8 cellular contexts compared by ENCODE assay signal in the genomic region with DNA sequence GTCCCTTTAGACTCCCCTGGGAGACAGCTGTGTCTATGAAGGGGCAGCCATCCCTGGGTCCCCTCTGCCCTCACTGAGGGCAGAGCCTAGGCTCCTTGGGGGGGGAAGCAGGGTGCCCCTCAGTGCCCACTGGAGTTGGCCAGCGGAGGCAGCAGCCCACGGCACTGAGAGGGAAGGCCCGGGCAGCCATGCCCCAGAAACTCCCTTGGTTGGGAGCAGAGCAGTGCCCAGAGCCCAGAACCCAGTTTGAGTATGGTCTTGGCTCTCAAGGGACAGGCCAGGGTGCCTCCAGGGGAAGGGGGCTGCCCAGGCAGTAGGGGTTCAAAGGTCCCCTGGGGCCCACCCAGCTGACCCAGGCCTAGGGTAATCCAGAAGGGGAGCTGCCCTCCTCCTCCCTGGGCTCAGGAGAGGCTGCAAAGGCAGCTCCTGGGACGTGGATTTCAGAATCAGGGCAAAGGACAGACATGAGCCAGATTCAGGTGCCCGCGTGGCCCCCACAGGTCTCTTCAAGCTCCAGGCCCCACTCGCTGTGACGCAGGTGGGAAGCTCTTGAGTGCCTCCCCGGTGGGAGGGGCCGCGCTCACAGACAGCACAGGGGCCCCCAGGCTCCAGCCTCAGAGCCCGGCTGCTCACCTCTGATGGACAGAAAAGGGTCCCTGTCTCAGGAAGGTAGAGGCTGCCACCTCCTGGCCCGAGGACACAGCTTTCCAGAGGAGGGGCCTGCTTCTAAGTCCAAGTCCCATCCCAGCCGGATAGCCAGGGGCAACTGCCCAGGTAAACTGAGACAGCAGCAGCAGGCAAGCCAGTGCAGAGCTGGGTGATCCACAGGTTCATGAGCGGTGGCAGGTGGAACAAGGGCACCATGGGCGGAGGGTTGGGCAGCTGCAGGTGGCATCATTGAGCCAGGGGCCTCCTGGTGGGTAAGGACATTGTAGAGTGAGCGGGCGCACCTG. TPM values are rescaled to one million over a fixed set of nuclear protein-coding genes. Genes with fewer than 3 reads are reported as not detected.
DNase-seq lines count a peak whose midpoint lies in the region; ATAC-seq and TF ChIP-seq lines count a peak whose summit lies in the region.

No MANE protein-coding gene starts in this region.

- H3K4me3 Mint-ChIP-seq in T-helper 17 cell = peak overlapping the region; percentile 77
- no peak overlapping the region for H3K4me3 Mint-ChIP-seq in glutamatergic neuron (ENCODE audit: unreplicated experiment)

- H3K4me1 Mint-ChIP-seq in T-helper 17 cell (peaks cover 23% of the 10 kb centered on the region), glutamatergic neuron (ENCODE audit: low read depth, unreplicated experiment) (no peaks in the 10 kb centered on the region)

- DNase-seq in 8988T = peak; percentile 95
- DNase-seq in GM12865 (ENCODE audit: low read depth) = peak; percentile 20
- DNase-seq in T-helper 17 cell = peak in 2 of 3 donors; percentile 2 to 12
- DNase-seq in glutamatergic neuron = peak; percentile 35
- DNase-seq in stimulated activated CD8-positive, alpha-beta memory T cell treated with anti-CD3 and anti-CD28 coated beads, Interleukin-4, amount 100 ng/mL, for 48 hours = peak; percentile 54
- DNase-seq in T-helper 9 cell = no peak
- no peak for DNase-seq in NK-92 (lab: John Stamatoyannopoulos, UW; ENCODE audit: unreplicated experiment)

- TF ChIP-seq CTCF in GM12865 (IDR thresholded peaks at IDR 0.05; ENCODE audit: insufficient read depth, low read depth, low read length, missing control alignments) (peak; percentile 9), glutamatergic neuron (IDR thresholded peaks at IDR 0.05; ENCODE audit: partially characterized antibody, unreplicated experiment) (no peak)

- H3K27ac Mint-ChIP-seq in T-helper 17 cell (peak overlapping the region; percentile 59), glutamatergic neuron (ENCODE audit: unreplicated experiment) (no peak overlapping the region)

- H3K4me3 ChIP-seq in GM12865 (ENCODE audit: low read depth, low read length) = no peak overlapping the region

- no peaks in the 10 kb centered on the region for H3K9me3 ChIP-seq in T-helper 17 cell (ENCODE audit: control insufficient read depth, low read length, poor library complexity, severe bottlenecking)

- no peak for ATAC-seq in T-helper 17 cell
- no peak for ATAC-seq in GM19452 (IDR thresholded peaks at IDR 0.05; ENCODE audit: unreplicated experiment)

- H3K27me3 Mint-ChIP-seq in T-helper 17 cell (no peaks in the 10 kb centered on the region), glutamatergic neuron (ENCODE audit: unreplicated experiment) (peaks cover 4% of the 10 kb centered on the region)

- H3K36me3 Mint-ChIP-seq in T-helper 17 cell (ENCODE audit: low read depth) = peaks cover 3% of the 10 kb centered on the region
- no peaks in the 10 kb centered on the region for H3K36me3 Mint-ChIP-seq in glutamatergic neuron (ENCODE audit: unreplicated experiment)

- peaks cover 2% of the 10 kb centered on the region for H3K9me3 Mint-ChIP-seq in glutamatergic neuron (ENCODE audit: unreplicated experiment)

RNA-seq across cellular contexts. Expression of a gene that starts 2.6 kb away (rescaled TPM):
- total RNA-seq in T-helper 17 cell (10 to 100 TPM; 50.1 to 89.1 TPM), glutamatergic neuron (ENCODE audit: unreplicated experiment) (not detected)

RNA-seq across cellular contexts. Expression of a gene that starts 2.7 kb away (rescaled TPM):
- total RNA-seq in T-helper 17 cell = 10 to 100 TPM; 65.7 to 93.2 TPM
- not detected for total RNA-seq in glutamatergic neuron (ENCODE audit: unreplicated experiment)

RNA-seq across cellular contexts. Expression of a gene that starts 28.7 kb away (rescaled TPM):
- total RNA-seq in T-helper 17 cell (under 1 TPM in 1 of 2 donors, not detected in 1; 0.18 TPM), glutamatergic neuron (ENCODE audit: unreplicated experiment) (not detected)

Comparison
In these comparisons a context has a peak if more than half of its experiments do, and no peak if none do; other contexts are left out.
1. DNase-seq: peak in 8988T (single experiment), GM12865 (single experiment), T-helper 17 cell (2 of 3), glutamatergic neuron (single experiment) and stimulated activated CD8-positive, alpha-beta memory T cell treated with anti-CD3 and anti-CD28 coated beads, Interleukin-4, amount 100 ng/mL, for 48 hours (single experiment); none in T-helper 9 cell (single experiment) and NK-92 (single experiment).
2. RNA of a gene that starts 2.6 kb away (total RNA-seq): 50.1 to 89.1 TPM in T-helper 17 cell; not detected in glutamatergic neuron (single experiment); every median in the first group is over 10 times any median in the second.
3. RNA of a gene that starts 2.7 kb away (total RNA-seq): 65.7 to 93.2 TPM in T-helper 17 cell; not detected in glutamatergic neuron (single experiment); every median in the first group is over 10 times any median in the second.